ENCODE assay signal across 8 cellular contexts in genomic region chr1:5794279-5794678, GRCh38.
"Had no signal": no experiment of that assay in that cellular context is flagged by ENCODE, and none has a peak within 500 bp of the region (broad histone marks: within the 10 kb centered on the region; RNA-seq: fewer than 3 reads in every experiment).

No MANE protein-coding gene starts in this region.

- DNase-seq: GDM1, GF-D8 had no signal

- FAIRE-seq: G401.6, GM12878, GM12891, GM12892, GM18507, GM19239 had no signal

- ATAC-seq: GM12878 had no signal

- H3K4me3 ChIP-seq: GM12878 had no signal
